In genomic region chr9:72930828-72931227, GRCh38 we compare ENCODE assay signal across 19 cellular contexts. TPM values are rescaled to one million over a fixed set of nuclear protein-coding genes. Genes with fewer than 3 reads are reported as not detected.
"Had no signal": no experiment of that assay in that cellular context is flagged by ENCODE, and none has a peak within 500 bp of the region (broad histone marks: within the 10 kb centered on the region; RNA-seq: fewer than 3 reads in every experiment).

No MANE protein-coding gene starts in this region.

- ATAC-seq: activated CD4-positive, CD25-positive, alpha-beta regulatory T cell treated with anti-CD3 and anti-CD28 coated beads, Interleukin-2, amount 50 U/mL, for 24 hours; activated CD8-positive, alpha-beta T cell treated with anti-CD3 and anti-CD28 coated beads, Interleukin-2, amount 10 ng/mL, durations not matched to agents 7 days and 5 days; left ventricle myocardium superior; right cardiac atrium; stimulated activated memory B cell treated with anti-CD40 and anti-IgM and Interleukin-4, amounts not matched to agents 10 μg/mL and 1 μg/mL and 100 μg/mL, for 72 hours had no signal

- H3K4me3 ChIP-seq: body of pancreas, colonic mucosa, smooth muscle cell, testis, upper lobe of right lung had no signal

- H3K9me3 ChIP-seq: body of pancreas, colonic mucosa, testis, upper lobe of right lung had no signal

- DNase-seq: activated CD4-positive, alpha-beta T cell treated with anti-CD3 and anti-CD28 coated beads, Interleukin-2, amount 10 ng/mL, durations not matched to agents 7 days and 5 days; activated CD8-positive, alpha-beta T cell treated with anti-CD3 and anti-CD28 coated beads, Interleukin-2, amount 10 ng/mL, durations not matched to agents 7 days and 5 days; activated naive CD4-positive, alpha-beta T cell treated with anti-CD3 and anti-CD28 coated beads for 36 hours; activated T-cell treated with anti-CD3 and anti-CD28 coated beads, Interleukin-2, amount 50 U/mL, for 24 hours; body of pancreas; central memory CD4-positive, alpha-beta T cell; colonic mucosa; erythroblast; hypothalamus; left ventricle myocardium superior; right cardiac atrium; stimulated activated CD4-positive, alpha-beta T cell treated with anti-CD3 and anti-CD28 coated beads, Interleukin-4, amount 100 ng/mL, for 1 hour; T1000; testis; upper lobe of right lung had no signal

- H3K27me3 ChIP-seq: body of pancreas, colonic mucosa, testis, upper lobe of right lung had no signal

- H3K4me1 ChIP-seq: colonic mucosa, testis, upper lobe of right lung had no signal

- FAIRE-seq: frontal cortex had no signal

- H3K36me3 ChIP-seq: colonic mucosa had no signal

- H3K27ac ChIP-seq: colonic mucosa, testis, upper lobe of right lung had no signal

RNA-seq across cellular contexts. Expression of gene ALDH1A1, which starts 22.0 kb away (rescaled TPM):
- total RNA-seq: activated CD4-positive, alpha-beta T cell treated with anti-CD3 and anti-CD28 coated beads, Interleukin-2, amount 10 ng/mL, durations not matched to agents 7 days and 5 days; activated CD8-positive, alpha-beta T cell treated with anti-CD3 and anti-CD28 coated beads, Interleukin-2, amount 10 ng/mL, durations not matched to agents 7 days and 5 days; activated naive CD4-positive, alpha-beta T cell treated with anti-CD3 and anti-CD28 coated beads for 36 hours had no signal
